ENCODE assay signal across 20 cellular contexts in genomic region chr17:27535975-27536374, GRCh38.
DNase-seq lines count a peak whose midpoint lies in the region; ATAC-seq, FAIRE-seq and TF ChIP-seq lines count a peak whose summit lies in the region.
"Had no signal": no experiment of that assay in that cellular context is flagged by ENCODE, and none has a peak within 500 bp of the region (broad histone marks: within the 10 kb centered on the region; RNA-seq: fewer than 3 reads in every experiment).

No MANE protein-coding gene starts in this region.

- intact Hi-C loops in activated CD4-positive, alpha-beta T cell treated with anti-CD3 and anti-CD28 coated beads, Interleukin-2, amount 10 ng/mL, durations not matched to agents 24 days and 14 days (cut with micrococcal nuclease), result no loop called here
- intact Hi-C loops in endothelial cell of umbilical vein (cut with micrococcal nuclease) (loop anchor here (5.0 kb wide), 1 partner anchor 64 kb away; no protein-coding TSS in a partner anchor), upper lobe of right lung (cut with DNase I) (no loop called here)

- peaks cover 25% of the 10 kb centered on the region for H3K4me1 ChIP-seq in endothelial cell of umbilical vein (ENCODE audit: control insufficient read depth, extremely low read depth, insufficient read depth, low read length)
- peaks cover 74% of the 10 kb centered on the region for H3K4me1 ChIP-seq in upper lobe of right lung

- dilution Hi-C loops in endothelial cell of umbilical vein (cut with MboI; ENCODE audit: extremely low pct_ligation_motif_present, low sequenced_read_pairs), result no loop called here

- no peak overlapping the region for H3K4me3 Mint-ChIP-seq in activated CD4-positive, alpha-beta T cell treated with anti-CD3 and anti-CD28 coated beads, Interleukin-2, amount 10 ng/mL, durations not matched to agents 24 days and 14 days
- no peak overlapping the region for H3K4me3 Mint-ChIP-seq in neural crest cell
- H3K4me3 Mint-ChIP-seq: activated B cell treated with CpG ODN at 0.5 μM for 24 hours; activated naive CD8-positive, alpha-beta T cell; CD4-positive, alpha-beta memory T cell had no signal

- H3K27ac ChIP-seq in endothelial cell of umbilical vein (ENCODE audit: insufficient read depth, low read depth, low read length), result no peak overlapping the region
- H3K27ac ChIP-seq in upper lobe of right lung, result peak overlapping the region; percentile 31

- POLR2A ChIA-PET in endothelial cell of umbilical vein (lab: Charles Lee), result interaction anchor here (1.3 kb wide), 1 partner anchor 62 kb away, joined by 3 read pairs; no protein-coding TSS in a partner anchor

- no peaks in the 10 kb centered on the region for H3K9me3 Mint-ChIP-seq in activated CD4-positive, alpha-beta T cell treated with anti-CD3 and anti-CD28 coated beads, Interleukin-2, amount 10 ng/mL, durations not matched to agents 24 days and 14 days
- no peaks in the 10 kb centered on the region for H3K9me3 Mint-ChIP-seq in neural crest cell
- H3K9me3 Mint-ChIP-seq: activated B cell treated with CpG ODN at 0.5 μM for 24 hours; CD4-positive, alpha-beta memory T cell had no signal

- ATAC-seq in upper lobe of right lung (no peak), HG03025 (IDR thresholded peaks at IDR 0.05; ENCODE audit: low FRiP score, unreplicated experiment) (no peak)
- ATAC-seq: PC-3 had no signal

- no peak for DNase-seq in activated CD4-positive, alpha-beta T cell treated with anti-CD3 and anti-CD28 coated beads, Interleukin-2, amount 10 ng/mL, durations not matched to agents 24 days and 14 days
- no peak for DNase-seq in activated CD4-positive, alpha-beta T cell treated with anti-CD3 and anti-CD28 coated beads for 48 hours
- DNase-seq in endothelial cell of umbilical vein (ENCODE audit: low read depth, low spot score) (peak; percentile 40), neural crest cell (ENCODE audit: low read depth, low spot score) (no peak), upper lobe of right lung (peak; percentile 49), cerebellar nuclear complex (lab: John Stamatoyannopoulos, UW) (no peak), midbrain (lab: John Stamatoyannopoulos, UW) (no peak)
- DNase-seq: 8988T; activated B cell treated with CpG ODN at 0.5 μM for 24 hours; activated CD8-positive, alpha-beta memory T cell treated with anti-CD3 and anti-CD28 coated beads, Interleukin-2, amount 50 U/mL, for 48 hours; CD4-positive, alpha-beta memory T cell; Karpas-422; NCI-H1436; NCI-H510A treated with DMSO at 0.1 percent for 48 hours; PC-3; SW 1271 had no signal

- no peak for TF ChIP-seq CTCF in endothelial cell of umbilical vein (IDR thresholded peaks at IDR 0.05; ENCODE audit: extremely low read depth in 1 of 2, insufficient read depth in 1 of 2, low read depth in 1 of 2, low read length in 2 of 2)
- no peak for TF ChIP-seq CTCF in neural crest cell (conservative IDR thresholded peaks at IDR 0.05)
- TF ChIP-seq CTCF in upper lobe of right lung (IDR thresholded peaks at IDR 0.05), result no peak

- FAIRE-seq in endothelial cell of umbilical vein (lab: Jason Lieb, UNC), result peak; percentile 60
- FAIRE-seq: GM19239 had no signal

- H3K36me3 ChIP-seq in endothelial cell of umbilical vein (ENCODE audit: control insufficient read depth in 2 of 2, extremely low read depth in 1 of 2, insufficient read depth in 2 of 2, low read length in 2 of 2) (no peaks in the 10 kb centered on the region), upper lobe of right lung (no peaks in the 10 kb centered on the region)

- no peak overlapping the region for H3K4me2 ChIP-seq in endothelial cell of umbilical vein (ENCODE audit: insufficient read depth, low read length)

- no peaks in the 10 kb centered on the region for H3K9me3 ChIP-seq in endothelial cell of umbilical vein (replicated peaks; ENCODE audit: control insufficient read depth, insufficient read depth, low read length)
- H3K9me3 ChIP-seq in upper lobe of right lung, result no peaks in the 10 kb centered on the region

- no peaks in the 10 kb centered on the region for H3K9me1 ChIP-seq in endothelial cell of umbilical vein (replicated peaks; ENCODE audit: control insufficient read depth, extremely low read depth, insufficient read depth, low read length)

- CTCF ChIA-PET in endothelial cell of umbilical vein (lab: Charles Lee), result interaction anchor here (0.6 to 2.3 kb wide), 10 partner anchors 15 to 156 kb away, joined by 3 to 10 read pairs (median 3); partner anchors contain the start of gene KSR1

- TF ChIP-seq POLR2A in endothelial cell of umbilical vein (IDR thresholded peaks at IDR 0.05; ENCODE audit: low read depth, low read length), result no peak

- H3K79me2 ChIP-seq in endothelial cell of umbilical vein (ENCODE audit: control insufficient read depth, insufficient read depth, low read length), result peaks cover 10% of the 10 kb centered on the region

- no peaks in the 10 kb centered on the region for H4K20me1 ChIP-seq in endothelial cell of umbilical vein (replicated peaks; ENCODE audit: control insufficient read depth, extremely low read depth, insufficient read depth, low read length)

- H3K9ac ChIP-seq in endothelial cell of umbilical vein (replicated peaks; ENCODE audit: extremely low read depth, insufficient read depth, low read length), result no peak overlapping the region

- peaks cover 2% of the 10 kb centered on the region for H3K36me3 Mint-ChIP-seq in activated CD4-positive, alpha-beta T cell treated with anti-CD3 and anti-CD28 coated beads, Interleukin-2, amount 10 ng/mL, durations not matched to agents 24 days and 14 days (ENCODE audit: low read depth)
- H3K36me3 Mint-ChIP-seq in neural crest cell (ENCODE audit: low read depth), result no peaks in the 10 kb centered on the region
- H3K36me3 Mint-ChIP-seq: activated naive CD8-positive, alpha-beta T cell; CD4-positive, alpha-beta memory T cell had no signal

- H2AFZ ChIP-seq in endothelial cell of umbilical vein (ENCODE audit: low read depth, low read length), result no peak overlapping the region

- no TSS peak for BruUV-seq in endothelial cell of umbilical vein (replicated peaks; lab: Mats Ljungman, UMichigan)

- H3K4me1 Mint-ChIP-seq in activated CD4-positive, alpha-beta T cell treated with anti-CD3 and anti-CD28 coated beads, Interleukin-2, amount 10 ng/mL, durations not matched to agents 24 days and 14 days, result peaks cover 61% of the 10 kb centered on the region
- peaks cover 58% of the 10 kb centered on the region for H3K4me1 Mint-ChIP-seq in neural crest cell

- H3K27me3 ChIP-seq in endothelial cell of umbilical vein (ENCODE audit: control insufficient read depth in 2 of 2, insufficient read depth in 2 of 2, low read length in 2 of 2) (no peaks in the 10 kb centered on the region), upper lobe of right lung (no peaks in the 10 kb centered on the region)

- no peaks in the 10 kb centered on the region for H3K27me3 Mint-ChIP-seq in activated CD4-positive, alpha-beta T cell treated with anti-CD3 and anti-CD28 coated beads, Interleukin-2, amount 10 ng/mL, durations not matched to agents 24 days and 14 days
- H3K27me3 Mint-ChIP-seq in neural crest cell (ENCODE audit: low read depth), result no peaks in the 10 kb centered on the region
- H3K27me3 Mint-ChIP-seq: activated B cell treated with CpG ODN at 0.5 μM for 24 hours; activated naive CD8-positive, alpha-beta T cell; CD4-positive, alpha-beta memory T cell had no signal

- H3K4me3 ChIP-seq in endothelial cell of umbilical vein (replicated peaks in 1 of 3; ENCODE audit: insufficient read depth in 1 of 3, low read depth in 1 of 3, low read length in 3 of 3), result no peak overlapping the region
- no peak overlapping the region for H3K4me3 ChIP-seq in upper lobe of right lung
- H3K4me3 ChIP-seq: coronary artery had no signal

- H3K27ac Mint-ChIP-seq in activated CD4-positive, alpha-beta T cell treated with anti-CD3 and anti-CD28 coated beads, Interleukin-2, amount 10 ng/mL, durations not matched to agents 24 days and 14 days, result peak overlapping the region; percentile 8
- peak overlapping the region; percentile 59 for H3K27ac Mint-ChIP-seq in neural crest cell (ENCODE audit: unreplicated experiment)
- H3K27ac Mint-ChIP-seq: activated B cell treated with CpG ODN at 0.5 μM for 24 hours; CD4-positive, alpha-beta memory T cell had no signal

TF ChIP-seq in endothelial cell of umbilical vein, 7 proteins besides CTCF, POLR2A, EP300 and RAD21:
- no peak for TF ChIP-seq GATA2 (IDR thresholded peaks at IDR 0.05; ENCODE audit: insufficient read depth, insufficient read length, low read depth, low read length)
- TF ChIP-seq JUN (IDR thresholded peaks at IDR 0.05; ENCODE audit: borderline replicate concordance, insufficient read depth, insufficient read length, low read depth), result no peak
- TF ChIP-seq MAX (IDR thresholded peaks at IDR 0.05; ENCODE audit: insufficient read depth, insufficient read length), result no peak
- TF ChIP-seq EZH2 (IDR thresholded peaks at IDR 0.05; ENCODE audit: borderline replicate concordance, low read depth, low read length, severe bottlenecking), result no peak
- no peak for TF ChIP-seq FOS (IDR thresholded peaks at IDR 0.05; ENCODE audit: borderline replicate concordance, insufficient read depth, low read length)
- TF ChIP-seq MYC (IDR thresholded peaks at IDR 0.05; ENCODE audit: low read depth, low read length), result no peak
- TF ChIP-seq POLR2AphosphoS5 (IDR thresholded peaks at IDR 0.05; ENCODE audit: insufficient read depth, low read depth, low read length), result no peak

Comparison
In these comparisons a context has a peak if more than half of its experiments do, and no peak if none do; other contexts are left out.
1. DNase-seq: peak in endothelial cell of umbilical vein (single experiment) and upper lobe of right lung (single experiment); none in activated CD4-positive, alpha-beta T cell treated with anti-CD3 and anti-CD28 coated beads, Interleukin-2, amount 10 ng/mL, durations not matched to agents 24 days and 14 days (single experiment), activated CD4-positive, alpha-beta T cell treated with anti-CD3 and anti-CD28 coated beads for 48 hours (single experiment), neural crest cell (single experiment), cerebellar nuclear complex (0 of 2) and midbrain (single experiment).